12 cellular contexts compared by ENCODE assay signal in genomic region chr13:44068737-44069136, GRCh38.
DNase-seq lines count a peak whose midpoint lies in the region; ATAC-seq and TF ChIP-seq lines count a peak whose summit lies in the region.
"Had no signal": no experiment of that assay in that cellular context is flagged by ENCODE, and none has a peak within 500 bp of the region (broad histone marks: within the 10 kb centered on the region; RNA-seq: fewer than 3 reads in every experiment).

No MANE protein-coding gene starts in this region.

- H3K79me1 ChIP-seq in mesendoderm (ENCODE audit: low read length), result no peaks in the 10 kb centered on the region

- no peak overlapping the region for H3K27ac ChIP-seq in mesendoderm (ENCODE audit: low read depth, low read length)
- no peak overlapping the region for H3K27ac ChIP-seq in right lobe of liver

- TF ChIP-seq POLR2A in right lobe of liver (IDR thresholded peaks at IDR 0.05), result no peak

- ATAC-seq in right lobe of liver, result no peak
- ATAC-seq: K562 had no signal

- intact Hi-C loops in right lobe of liver (cut with DNase I), result no loop called here

- WGBS in mesendoderm (ENCODE audit: extremely low coverage, insufficient coverage, low lambda C conversion rate), result no CpG with 5 or more reads among the region's 4 CpGs
- WGBS in right lobe of liver (ENCODE audit: insufficient coverage, low coverage, low lambda C conversion rate, missing lambda C conversion rate), result 68% methylated on average over 4 of the region's 4 CpGs

- DNase-seq in Caki2 (ENCODE audit: low read depth), result peak; percentile 67
- peak; percentile 46 for DNase-seq in LoVo (ENCODE audit: low spot score)
- DNase-seq in chondrocyte (ENCODE audit: low spot score), result no peak
- DNase-seq in mesendoderm, result peak; percentile 72
- DNase-seq in activated CD8-positive, alpha-beta memory T cell treated with anti-CD3 and anti-CD28 coated beads, Interleukin-2, amount 50 U/mL, for 48 hours, result no peak
- DNase-seq in right lobe of liver, result no peak
- no peak for DNase-seq in midbrain (lab: John Stamatoyannopoulos, UW)
- no peak for DNase-seq in activated CD4-positive, CD25-positive, alpha-beta regulatory T cell treated with anti-CD3 and anti-CD28 coated beads, Interleukin-2, amount 50 U/mL, for 72 hours
- DNase-seq: activated B cell treated with CpG ODN at 0.5 μM for 24 hours; activated naive CD4-positive, alpha-beta T cell treated with Interleukin-2 at 50 U/mL for 16 hours had no signal

- no peaks in the 10 kb centered on the region for H3K27me3 ChIP-seq in mesendoderm (ENCODE audit: insufficient read depth, low read length, poor library complexity)
- no peaks in the 10 kb centered on the region for H3K27me3 ChIP-seq in right lobe of liver

- H3K4me3 ChIP-seq in mesendoderm (ENCODE audit: low read length) (no peak overlapping the region), right lobe of liver (no peak overlapping the region)
- H3K4me3 ChIP-seq: K562 had no signal

- no peaks in the 10 kb centered on the region for H3K36me3 ChIP-seq in mesendoderm (ENCODE audit: control insufficient read depth, insufficient read depth, low read length)
- H3K36me3 ChIP-seq in right lobe of liver, result no peaks in the 10 kb centered on the region

- in situ Hi-C loops in Caki2 (cut with HindIII; ENCODE audit: low pct_unique_long_range_greater_than_20kb, low sequenced_read_pairs), result no loop called here

- H2BK5ac ChIP-seq in mesendoderm (ENCODE audit: low read length), result no peak overlapping the region

- H3K9me3 Mint-ChIP-seq in chondrocyte (ENCODE audit: low read depth), result peaks cover 15% of the 10 kb centered on the region

- peaks cover 5% of the 10 kb centered on the region for H3K36me3 Mint-ChIP-seq in chondrocyte (ENCODE audit: low read depth)

- peaks cover 24% of the 10 kb centered on the region for H3K4me1 Mint-ChIP-seq in chondrocyte (ENCODE audit: low read depth)
- H3K4me1 Mint-ChIP-seq: activated B cell treated with CpG ODN at 0.5 μM for 24 hours had no signal

- no peaks in the 10 kb centered on the region for H3K27me3 Mint-ChIP-seq in chondrocyte (ENCODE audit: low read depth)
- H3K27me3 Mint-ChIP-seq: type B pancreatic cell had no signal

- no peak overlapping the region for H3K9ac ChIP-seq in mesendoderm (ENCODE audit: low read length)

- peak overlapping the region; percentile 90 for H3K27ac Mint-ChIP-seq in chondrocyte (ENCODE audit: unreplicated experiment)
- H3K27ac Mint-ChIP-seq: activated B cell treated with CpG ODN at 0.5 μM for 24 hours, type B pancreatic cell had no signal

- H3K4me1 ChIP-seq in mesendoderm (ENCODE audit: control insufficient read depth, low read depth, low read length), result no peaks in the 10 kb centered on the region
- H3K4me1 ChIP-seq in right lobe of liver, result no peaks in the 10 kb centered on the region

- no peak overlapping the region for H2BK120ac ChIP-seq in mesendoderm (ENCODE audit: low read depth, low read length)

- no peak overlapping the region for H3K4ac ChIP-seq in mesendoderm (ENCODE audit: low read depth, low read length)

- TF ChIP-seq CTCF in chondrocyte (IDR thresholded peaks at IDR 0.05) (no peak), right lobe of liver (IDR thresholded peaks at IDR 0.05) (no peak)

- no peak overlapping the region for H4K8ac ChIP-seq in mesendoderm (ENCODE audit: low read depth, low read length)

- H2AK5ac ChIP-seq in mesendoderm (ENCODE audit: low read length), result no peak overlapping the region

- no peak overlapping the region for H4K5ac ChIP-seq in mesendoderm (ENCODE audit: low read length)

- H3K23ac ChIP-seq in mesendoderm (ENCODE audit: low read length), result no peak overlapping the region

- H2BK15ac ChIP-seq in mesendoderm (replicated peaks; ENCODE audit: low read depth), result no peak overlapping the region

- no peaks in the 10 kb centered on the region for H3K79me2 ChIP-seq in mesendoderm (ENCODE audit: control insufficient read depth, insufficient read depth, low read length)

- H3K4me2 ChIP-seq in mesendoderm (ENCODE audit: low read length), result no peak overlapping the region

- peak overlapping the region; percentile 5 for H3K4me3 Mint-ChIP-seq in chondrocyte (ENCODE audit: unreplicated experiment)
- H3K4me3 Mint-ChIP-seq: activated B cell treated with CpG ODN at 0.5 μM for 24 hours, type B pancreatic cell had no signal

- H3K9me3 ChIP-seq in right lobe of liver, result no peaks in the 10 kb centered on the region

- no peak overlapping the region for H3K18ac ChIP-seq in mesendoderm (ENCODE audit: low read length)

- H3K56ac ChIP-seq in mesendoderm (ENCODE audit: low read length), result no peak overlapping the region

Comparison
In these comparisons a context has a peak if more than half of its experiments do, and no peak if none do; other contexts are left out.
1. DNase-seq: peak in Caki2 (single experiment), LoVo (single experiment) and mesendoderm (single experiment); none in chondrocyte (single experiment), activated CD8-positive, alpha-beta memory T cell treated with anti-CD3 and anti-CD28 coated beads, Interleukin-2, amount 50 U/mL, for 48 hours (single experiment), right lobe of liver (0 of 3), midbrain (single experiment) and activated CD4-positive, CD25-positive, alpha-beta regulatory T cell treated with anti-CD3 and anti-CD28 coated beads, Interleukin-2, amount 50 U/mL, for 72 hours (single experiment).